ENCODE assay signal across 2 cellular contexts in genomic region chr7:27180431-27181175, GRCh38.
TF ChIP-seq lines count a peak whose summit lies in the region.

No MANE protein-coding gene starts in this region.

TF ChIP-seq in H1, 55 proteins besides CTCF, POLR2A, EP300 and RAD21:
- peak; percentile 45 for TF ChIP-seq EZH2 (IDR thresholded peaks at IDR 0.05; ENCODE audit: low read depth, low read length, severe bottlenecking)
- peak; percentile 75 for TF ChIP-seq RNF2 (IDR thresholded peaks at IDR 0.05; ENCODE audit: borderline replicate concordance, low read depth, low read length, missing control alignments, poor library complexity, severe bottlenecking)
- no peak for TF ChIP-seq TCF12 (IDR thresholded peaks at IDR 0.05; ENCODE audit: low read depth, low read length)
- TF ChIP-seq CHD7 (IDR thresholded peaks at IDR 0.05; ENCODE audit: insufficient replicate concordance, low read length), result no peak
TF ChIP-seq in H1: peak in this region for 2.

TF ChIP-seq in HEK293T, 16 proteins besides CTCF, POLR2A, EP300 and RAD21:
- TF ChIP-seq LEF1 (IDR thresholded peaks at IDR 0.05; ENCODE audit: borderline replicate concordance) (no peak), CTBP1 (IDR thresholded peaks at IDR 0.05; ENCODE audit: borderline replicate concordance) (no peak), PKNOX1 (IDR thresholded peaks at IDR 0.05) (no peak), HDGF (IDR thresholded peaks at IDR 0.05; ENCODE audit: borderline replicate concordance) (no peak), ARNT (IDR thresholded peaks at IDR 0.05) (no peak), ZNF384 (IDR thresholded peaks at IDR 0.05) (no peak), SUZ12 (IDR thresholded peaks at IDR 0.05) (no peak), ELF4 (IDR thresholded peaks at IDR 0.05) (no peak), NFRKB (IDR thresholded peaks at IDR 0.05) (no peak), TARDBP (IDR thresholded peaks at IDR 0.05) (no peak), FOXM1 (IDR thresholded peaks at IDR 0.05; ENCODE audit: borderline replicate concordance) (no peak), SP1 (IDR thresholded peaks at IDR 0.05) (no peak), FOXK2 (IDR thresholded peaks at IDR 0.05) (no peak), L3MBTL2 (conservative IDR thresholded peaks at IDR 0.05) (no peak)
